3 cellular contexts compared by ENCODE assay signal in genomic region chr17:15946611-15947120, GRCh38.
A peak's percentile ranks its signal among the peaks of the same experiment; 100 is the strongest.
TF ChIP-seq lines count a peak whose summit lies in the region.

No MANE protein-coding gene starts in this region.

TF ChIP-seq in A549, 52 proteins besides CTCF, POLR2A, EP300 and RAD21:
- TF ChIP-seq USF2 (IDR thresholded peaks at IDR 0.05) = no peak
- TF ChIP-seq FOSB (CRISPR knock-in tag; IDR thresholded peaks at IDR 0.05) = no peak
- no peak for TF ChIP-seq NR3C1 (IDR thresholded peaks at IDR 0.05)
- no peak for TF ChIP-seq SMC3 (IDR thresholded peaks at IDR 0.05)
- no peak for TF ChIP-seq ESRRA (IDR thresholded peaks at IDR 0.05; ENCODE audit: borderline replicate concordance, low read length)
- TF ChIP-seq ZFP36 (IDR thresholded peaks at IDR 0.05; ENCODE audit: borderline replicate concordance, partially characterized antibody) = no peak
- no peak for TF ChIP-seq RARB (CRISPR knock-in tag; IDR thresholded peaks at IDR 0.05)

TF ChIP-seq in HCT116, 20 proteins besides CTCF, POLR2A, EP300 and RAD21:
- no peak for TF ChIP-seq SRF (IDR thresholded peaks at IDR 0.05; ENCODE audit: low read depth)
- TF ChIP-seq CBX3 (IDR thresholded peaks at IDR 0.05; ENCODE audit: low read depth) = no peak
- TF ChIP-seq POLR2AphosphoS5 (IDR thresholded peaks at IDR 0.05; ENCODE audit: low read depth, low read length) = no peak
- TF ChIP-seq SIN3A (IDR thresholded peaks at IDR 0.05; ENCODE audit: low read depth) = no peak
- TF ChIP-seq MAX (IDR thresholded peaks at IDR 0.05) = peak; percentile 19; the same call in 1 of the 2 replicates

TF ChIP-seq in K562, 482 proteins besides CTCF, POLR2A, EP300 and RAD21:
- TF ChIP-seq TAF7 (tag; IDR thresholded peaks at IDR 0.05) (no peak), ZNF77 (CRISPR knock-in tag; IDR thresholded peaks at IDR 0.05) (no peak), RBFOX2 (IDR thresholded peaks at IDR 0.05; ENCODE audit: low read depth, low read length) (peak; percentile 34; the same call in 1 of the 2 replicates)
